Comparison of ENCODE assay signal across 8 cellular contexts in genomic region chr11:3807856-3808845, GRCh38. TPM values are rescaled to one million over a fixed set of nuclear protein-coding genes. Genes with fewer than 3 reads are reported as not detected.
DNase-seq lines count a peak whose midpoint lies in the region; ATAC-seq and TF ChIP-seq lines count a peak whose summit lies in the region.

Gene PGAP2, plus strand, starts transcription at chr11:3808560. Its CDS starts 2,700 bp downstream, at chr11:3811260.

- peak within 1 kb of the TSS; percentile 71 for H3K4me3 ChIP-seq in A673 (ENCODE audit: low read depth, low read length, poor library complexity, severe bottlenecking)
- H3K4me3 ChIP-seq in endodermal cell (ENCODE audit: low read length), result peak within 1 kb of the TSS; percentile 91
- H3K4me3 ChIP-seq in mesenchymal stem cell (ENCODE audit: insufficient read depth in 1 of 2, low read depth in 1 of 2, low read length in 2 of 2), result peak within 1 kb of the TSS; percentile 76 to 91

- peak within 1 kb of the TSS; percentile 74 for H3K4me2 ChIP-seq in mesenchymal stem cell (ENCODE audit: low read length, poor library complexity, severe bottlenecking)

- H3K14ac ChIP-seq in mesenchymal stem cell (ENCODE audit: low read length in 2 of 2), result peak within 1 kb of the TSS in 1 of 2 experiments; percentile 75

- H3K4me3 Mint-ChIP-seq in activated CD4-positive, alpha-beta memory T cell treated with anti-CD3 and anti-CD28 coated beads, Interleukin-2, amount 10 ng/mL, durations not matched to agents 7 days and 5 days, result peak within 1 kb of the TSS; percentile 85
- peak within 1 kb of the TSS; percentile 88 for H3K4me3 Mint-ChIP-seq in endodermal cell

- H3K4me1 ChIP-seq in A673 (ENCODE audit: insufficient read depth, low read length, poor library complexity, severe bottlenecking), result peaks cover 5% of the 10 kb centered on the region
- H3K4me1 ChIP-seq in endodermal cell (ENCODE audit: control insufficient read depth, insufficient read depth, low read length), result no peaks in the 10 kb centered on the region
- H3K4me1 ChIP-seq in mesenchymal stem cell (ENCODE audit: control insufficient read depth, insufficient read depth, low read depth, low read length), result peaks cover 10% of the 10 kb centered on the region

- WGBS in endodermal cell (ENCODE audit: insufficient coverage in 1 of 2, insufficient read length in 1 of 2), 2 experiments, result 0 to 1% methylated on average over 33 to 52 of the region's 53 CpGs
- WGBS in mesenchymal stem cell, result 2% methylated on average over 41 of the region's 53 CpGs

- peak within 1 kb of the TSS; percentile 52 for H4K91ac ChIP-seq in mesenchymal stem cell (ENCODE audit: low read length)

- intact Hi-C loops in A673 (cut with micrococcal nuclease; ENCODE audit: unreplicated experiment), result no loop called here

- no TSS peak for BruUV-seq in A673 (replicated peaks; lab: Mats Ljungman, UMichigan)

- H3K9me3 Mint-ChIP-seq in activated CD4-positive, alpha-beta memory T cell treated with anti-CD3 and anti-CD28 coated beads, Interleukin-2, amount 10 ng/mL, durations not matched to agents 7 days and 5 days, result no peaks in the 10 kb centered on the region
- H3K9me3 Mint-ChIP-seq in endodermal cell, result no peaks in the 10 kb centered on the region

- no peaks in the 10 kb centered on the region for H3K9me3 ChIP-seq in A673 (ENCODE audit: low read depth, low read length, poor library complexity, severe bottlenecking)
- no peaks in the 10 kb centered on the region for H3K9me3 ChIP-seq in endodermal cell (ENCODE audit: control insufficient read depth, low read length)
- no peaks in the 10 kb centered on the region for H3K9me3 ChIP-seq in mesenchymal stem cell (ENCODE audit: control insufficient read depth, low read length)

- H2AK5ac ChIP-seq in mesenchymal stem cell (ENCODE audit: low read length, severe bottlenecking), result no peak within 1 kb of the TSS

- peak within 1 kb of the TSS in 1 of 2 experiments; percentile 78 for H2BK12ac ChIP-seq in mesenchymal stem cell (ENCODE audit: low read length in 2 of 2)

- H3K27me3 Mint-ChIP-seq in activated CD4-positive, alpha-beta memory T cell treated with anti-CD3 and anti-CD28 coated beads, Interleukin-2, amount 10 ng/mL, durations not matched to agents 7 days and 5 days, result no peaks in the 10 kb centered on the region
- no peaks in the 10 kb centered on the region for H3K27me3 Mint-ChIP-seq in endodermal cell (ENCODE audit: insufficient read depth)

- TF ChIP-seq POLR2A in GM18505 (IDR thresholded peaks at IDR 0.05; ENCODE audit: borderline replicate concordance, extremely low read depth, insufficient read depth, insufficient read length), result peak; percentile 19

- peak within 1 kb of the TSS; percentile 95 for H2AFZ ChIP-seq in mesenchymal stem cell (ENCODE audit: low read depth, low read length)

- H2BK5ac ChIP-seq in mesenchymal stem cell (ENCODE audit: low read depth, low read length, poor library complexity, severe bottlenecking), result no peak within 1 kb of the TSS

- ATAC-seq in GM18505 (IDR thresholded peaks at IDR 0.05; ENCODE audit: unreplicated experiment) (peak; percentile 63), HG03103 (IDR thresholded peaks at IDR 0.05; ENCODE audit: low read depth, unreplicated experiment) (peak; percentile 67)

- H3K9ac ChIP-seq in endodermal cell (ENCODE audit: extremely low read depth, low read length, poor library complexity, severe bottlenecking) (peak within 1 kb of the TSS; percentile 47), mesenchymal stem cell (ENCODE audit: low read length) (peak within 1 kb of the TSS; percentile 95)

- H4K8ac ChIP-seq in mesenchymal stem cell (ENCODE audit: low read length), result peak within 1 kb of the TSS; percentile 92

- no peaks in the 10 kb centered on the region for H3K36me3 Mint-ChIP-seq in activated CD4-positive, alpha-beta memory T cell treated with anti-CD3 and anti-CD28 coated beads, Interleukin-2, amount 10 ng/mL, durations not matched to agents 7 days and 5 days (ENCODE audit: low read depth)
- peaks cover 5% of the 10 kb centered on the region for H3K36me3 Mint-ChIP-seq in endodermal cell (ENCODE audit: low read depth)

- H3K18ac ChIP-seq in mesenchymal stem cell (ENCODE audit: low read depth in 1 of 2, low read length in 2 of 2), result peak within 1 kb of the TSS; percentile 37 to 81

- H3K36me3 ChIP-seq in A673 (ENCODE audit: insufficient read depth, low read length, poor library complexity, severe bottlenecking) (no peaks in the 10 kb centered on the region), endodermal cell (ENCODE audit: control insufficient read depth, insufficient read depth, low read length) (no peaks in the 10 kb centered on the region), mesenchymal stem cell (ENCODE audit: control insufficient read depth in 1 of 2, insufficient read depth in 2 of 2, low read depth in 1 of 2, low read length in 2 of 2) (peaks cover 0 to 9% of the 10 kb centered on the region in 2 experiments)

- H3K27ac ChIP-seq in A673 (ENCODE audit: low read depth, low read length, poor library complexity, severe bottlenecking) (peak within 1 kb of the TSS; percentile 32), endodermal cell (ENCODE audit: low read depth, low read length) (no peak within 1 kb of the TSS), mesenchymal stem cell (ENCODE audit: low read length, poor library complexity, severe bottlenecking) (no peak within 1 kb of the TSS)

- H3K4me1 Mint-ChIP-seq in activated CD4-positive, alpha-beta memory T cell treated with anti-CD3 and anti-CD28 coated beads, Interleukin-2, amount 10 ng/mL, durations not matched to agents 7 days and 5 days, result peaks cover 20% of the 10 kb centered on the region
- H3K4me1 Mint-ChIP-seq in endodermal cell, result peaks cover 8% of the 10 kb centered on the region

- peak within 1 kb of the TSS; percentile 64 for H3K27ac Mint-ChIP-seq in activated CD4-positive, alpha-beta memory T cell treated with anti-CD3 and anti-CD28 coated beads, Interleukin-2, amount 10 ng/mL, durations not matched to agents 7 days and 5 days
- H3K27ac Mint-ChIP-seq in endodermal cell, result peak within 1 kb of the TSS; percentile 99

- POLR2A ChIA-PET in A673 (lab: Charles Lee; ENCODE audit: low non-redundant PET), result no interaction called here
- POLR2A ChIA-PET in activated CD4-positive, alpha-beta memory T cell treated with anti-CD3 and anti-CD28 coated beads, Interleukin-2, amount 10 ng/mL, durations not matched to agents 7 days and 5 days (lab: Charles Lee), result interaction anchor here (1.1 to 5.5 kb wide), 15 partner anchors 10 to 264 kb away, joined by 3 to 58 read pairs (median 5); partner anchors contain the start of genes NUP98, RHOG and STIM1

- DNase-seq in A673 (ENCODE audit: low spot score) (peak; percentile 72), NCI-H526 treated with DMSO at 0.1 percent for 48 hours (lab: John Stamatoyannopoulos, UW) (peak; percentile 72), endodermal cell (peak; percentile 95), mesenchymal stem cell (peak; percentile 67)
- peak; percentile 65 for DNase-seq in activated CD4-positive, alpha-beta memory T cell treated with anti-CD3 and anti-CD28 coated beads, Interleukin-2, amount 10 ng/mL, durations not matched to agents 7 days and 5 days
- peak; percentile 41 to 52 for DNase-seq in stimulated activated CD8-positive, alpha-beta memory T cell treated with anti-CD3 and anti-CD28 coated beads, Interleukin-2, amount 100 ng/mL, for 48 hours (ENCODE audit: low read depth in 2 of 2)

- CTCF ChIA-PET in A673 (lab: Charles Lee), result interaction anchor here (0.6 to 1.6 kb wide), 3 partner anchors 10 to 113 kb away, joined by 3 to 5 read pairs (median 3); partner anchors contain the start of gene NUP98
- CTCF ChIA-PET in activated CD4-positive, alpha-beta memory T cell treated with anti-CD3 and anti-CD28 coated beads, Interleukin-2, amount 10 ng/mL, durations not matched to agents 7 days and 5 days (lab: Charles Lee), result interaction anchor here (0.6 to 6.2 kb wide), 35 partner anchors 11 to 309 kb away, joined by 3 to 57 read pairs (median 4); partner anchors contain the start of genes NUP98, RHOG and STIM1

- H3K79me1 ChIP-seq in mesenchymal stem cell (replicated peaks; ENCODE audit: low read length, poor library complexity, severe bottlenecking), result peaks cover 4% of the 10 kb centered on the region

- peak; percentile 82 for TF ChIP-seq CTCF in A673 (conservative IDR thresholded peaks at IDR 0.05; ENCODE audit: low read depth, low read length)
- peak; percentile 85 for TF ChIP-seq CTCF in endodermal cell (conservative IDR thresholded peaks at IDR 0.05)

- H2BK120ac ChIP-seq in mesenchymal stem cell (ENCODE audit: low read depth, low read length), result peak within 1 kb of the TSS; percentile 84

- peak within 1 kb of the TSS; percentile 82 for H2BK15ac ChIP-seq in mesenchymal stem cell (ENCODE audit: low read depth, poor library complexity, severe bottlenecking)

- peak within 1 kb of the TSS in 1 of 2 experiments; percentile 70 for H3K23ac ChIP-seq in mesenchymal stem cell (ENCODE audit: low read length in 2 of 2)

- peak within 1 kb of the TSS; percentile 27 to 86 for H3K4ac ChIP-seq in mesenchymal stem cell (ENCODE audit: low read depth in 1 of 2, low read length in 2 of 2)

- H3K27me3 ChIP-seq in A673 (replicated peaks; ENCODE audit: insufficient read depth, low read depth, low read length, poor library complexity) (no peaks in the 10 kb centered on the region), endodermal cell (ENCODE audit: control insufficient read depth, insufficient read depth, low read length, poor library complexity, severe bottlenecking) (no peaks in the 10 kb centered on the region), mesenchymal stem cell (ENCODE audit: control insufficient read depth in 1 of 2, insufficient read depth in 1 of 2, low read length in 2 of 2) (no peaks in the 10 kb centered on the region)

RNA-seq across cellular contexts. Expression of gene PGAP2, which starts in this region (rescaled TPM):
- total RNA-seq in A673 (2021) (16.2 and 21.3 TPM in 2 replicates), endodermal cell (10 to 100 TPM; 38.5 to 52.2 TPM)
- 10 to 100 TPM; 18.0 to 19.0 TPM for total RNA-seq in activated CD4-positive, alpha-beta memory T cell treated with anti-CD3 and anti-CD28 coated beads, Interleukin-2, amount 10 ng/mL, durations not matched to agents 7 days and 5 days
- polyA plus RNA-seq in endodermal cell (2013, experiment 1 of 2), result 28.7 TPM
- polyA plus RNA-seq in endodermal cell (2013, experiment 2 of 2), result 21.7 TPM
- polyA plus RNA-seq in mesenchymal stem cell (2013, experiment 1 of 2), result 16.4 TPM
- polyA plus RNA-seq in mesenchymal stem cell (2013, experiment 2 of 2), result 15.1 TPM
